Comparison of ENCODE assay signal across 25 cellular contexts in genomic region chr16:9035986-9036385, GRCh38.
"Had no signal": no experiment of that assay in that cellular context is flagged by ENCODE, and none has a peak within 500 bp of the region (broad histone marks: within the 10 kb centered on the region; RNA-seq: fewer than 3 reads in every experiment).

No MANE protein-coding gene starts in this region.

- FAIRE-seq: small intestine had no signal

- DNase-seq: naive thymus-derived CD4-positive, alpha-beta T cell; natural killer cell; occipital lobe; ovary; psoas muscle; right cardiac atrium; right lobe of liver; sigmoid colon; small intestine; stimulated activated CD4-positive, alpha-beta T cell treated with anti-CD3 and anti-CD28 coated beads, Interleukin-15, amount 100 ng/mL, for 24 hours; stimulated activated CD4-positive, alpha-beta T cell treated with anti-CD3 and anti-CD28 coated beads, Interleukin-4, amount 100 ng/mL, for 1 hour; stimulated activated CD4-positive, alpha-beta T cell treated with anti-CD3 and anti-CD28 coated beads, Interleukin-4, amount 100 ng/mL, for 4 hours; stimulated activated CD8-positive, alpha-beta memory T cell treated with anti-CD3 and anti-CD28 coated beads, Interleukin-4, amount 100 ng/mL, for 48 hours; stimulated activated naive CD4-positive, alpha-beta T cell; stimulated activated naive CD8-positive, alpha-beta T cell treated with anti-CD3 and anti-CD28 coated beads, Interleukin-15, amount 100 ng/mL, for 72 hours; stimulated activated naive CD8-positive, alpha-beta T cell treated with anti-CD3 and anti-CD28 coated beads, Interleukin-15, Interleukin-2, amounts not matched to agents 100 U/mL and 50 U/mL, for 24 hours; substantia nigra; testis; upper lobe of right lung; uterus had no signal

- H3K36me3 ChIP-seq: neural progenitor cell, ovary, right lobe of liver, sigmoid colon, suprapubic skin, tibial nerve, upper lobe of right lung, uterus had no signal

- H3K9me3 ChIP-seq: ovary, psoas muscle, right lobe of liver, sigmoid colon, suprapubic skin, testis, tibial nerve, upper lobe of right lung, uterus had no signal

- ATAC-seq: naive thymus-derived CD4-positive, alpha-beta T cell; natural killer cell; psoas muscle; right cardiac atrium; right lobe of liver; stimulated activated memory B cell treated with anti-CD40 and anti-IgM and Interleukin-4, amounts not matched to agents 10 μg/mL and 1 μg/mL and 100 μg/mL, for 72 hours; stimulated activated naive CD8-positive, alpha-beta T cell treated with anti-CD3 and anti-CD28 coated beads, Interleukin-15, amount 100 ng/mL, for 72 hours; stimulated activated naive CD8-positive, alpha-beta T cell treated with anti-CD3 and anti-CD28 coated beads, Interleukin-15, Interleukin-2, amounts not matched to agents 100 U/mL and 50 U/mL, for 24 hours; upper lobe of right lung had no signal

- H3K4me3 ChIP-seq: neural progenitor cell, ovary, psoas muscle, right lobe of liver, sigmoid colon, suprapubic skin, testis, tibial nerve, upper lobe of right lung, uterus had no signal

- H3K4me1 ChIP-seq: neural progenitor cell, parathyroid adenoma, psoas muscle, right lobe of liver, sigmoid colon, suprapubic skin, testis, tibial nerve, upper lobe of right lung, uterus had no signal

- H3K27ac ChIP-seq: neural progenitor cell, ovary, parathyroid adenoma, psoas muscle, right lobe of liver, sigmoid colon, suprapubic skin, testis, tibial nerve, upper lobe of right lung, uterus had no signal

- H3K27me3 ChIP-seq: neural progenitor cell, ovary, right lobe of liver, sigmoid colon, suprapubic skin, testis, tibial nerve, upper lobe of right lung, uterus had no signal
